1 cellular context compared by ENCODE assay signal in the genomic region with DNA sequence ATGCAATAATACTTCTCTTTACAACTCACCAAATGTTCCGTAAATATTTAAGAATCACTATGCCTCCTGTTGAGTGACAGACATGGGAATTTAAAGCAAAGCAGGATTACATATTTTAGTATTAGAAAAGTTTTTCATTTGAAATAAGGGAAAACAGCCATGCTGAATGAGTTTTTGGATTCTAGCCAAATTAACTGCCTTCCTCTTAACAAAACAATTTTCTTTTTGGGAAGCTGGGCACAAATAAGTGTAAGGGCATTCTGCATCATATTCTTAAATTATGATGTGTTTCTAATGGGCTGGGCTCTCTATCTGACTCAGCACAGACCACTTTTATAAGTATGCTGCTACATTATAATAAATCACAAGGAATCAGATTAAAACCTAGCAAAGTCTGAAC.
TF ChIP-seq lines count a peak whose summit lies in the region.

No MANE protein-coding gene starts in this region.

TF ChIP-seq in IMR-90, 13 proteins besides CTCF, POLR2A, EP300 and RAD21:
- TF ChIP-seq, protein P1, sequence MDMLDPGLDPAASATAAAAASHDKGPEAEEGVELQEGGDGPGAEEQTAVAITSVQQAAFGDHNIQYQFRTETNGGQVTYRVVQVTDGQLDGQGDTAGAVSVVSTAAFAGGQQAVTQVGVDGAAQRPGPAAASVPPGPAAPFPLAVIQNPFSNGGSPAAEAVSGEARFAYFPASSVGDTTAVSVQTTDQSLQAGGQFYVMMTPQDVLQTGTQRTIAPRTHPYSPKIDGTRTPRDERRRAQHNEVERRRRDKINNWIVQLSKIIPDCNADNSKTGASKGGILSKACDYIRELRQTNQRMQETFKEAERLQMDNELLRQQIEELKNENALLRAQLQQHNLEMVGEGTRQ (IDR thresholded peaks at IDR 0.05; ENCODE audit: low read depth, low read length), result no peak
- TF ChIP-seq RCOR1 (IDR thresholded peaks at IDR 0.05; ENCODE audit: insufficient replicate concordance, low read length) (no peak), CEBPB (IDR thresholded peaks at IDR 0.05; ENCODE audit: low read depth, low read length) (no peak), RFX5 (IDR thresholded peaks at IDR 0.05; ENCODE audit: low read depth, low read length) (no peak), MAZ (IDR thresholded peaks at IDR 0.05; ENCODE audit: borderline replicate concordance, low read depth, low read length) (no peak), SMC3 (IDR thresholded peaks at IDR 0.05; ENCODE audit: low read depth, low read length) (no peak), BHLHE40 (IDR thresholded peaks at IDR 0.05; ENCODE audit: low read depth, low read length) (no peak), MXI1 (IDR thresholded peaks at IDR 0.05; ENCODE audit: borderline replicate concordance, low read depth, low read length) (no peak), NFE2L2 (IDR thresholded peaks at IDR 0.05; ENCODE audit: low read depth, low read length) (no peak), MAFK (IDR thresholded peaks at IDR 0.05; ENCODE audit: low read depth, low read length) (no peak), FOS (IDR thresholded peaks at IDR 0.05; ENCODE audit: low read depth, low read length) (no peak), CHD1 (IDR thresholded peaks at IDR 0.05; ENCODE audit: low read depth, low read length) (no peak)
- TF ChIP-seq, protein P2, sequence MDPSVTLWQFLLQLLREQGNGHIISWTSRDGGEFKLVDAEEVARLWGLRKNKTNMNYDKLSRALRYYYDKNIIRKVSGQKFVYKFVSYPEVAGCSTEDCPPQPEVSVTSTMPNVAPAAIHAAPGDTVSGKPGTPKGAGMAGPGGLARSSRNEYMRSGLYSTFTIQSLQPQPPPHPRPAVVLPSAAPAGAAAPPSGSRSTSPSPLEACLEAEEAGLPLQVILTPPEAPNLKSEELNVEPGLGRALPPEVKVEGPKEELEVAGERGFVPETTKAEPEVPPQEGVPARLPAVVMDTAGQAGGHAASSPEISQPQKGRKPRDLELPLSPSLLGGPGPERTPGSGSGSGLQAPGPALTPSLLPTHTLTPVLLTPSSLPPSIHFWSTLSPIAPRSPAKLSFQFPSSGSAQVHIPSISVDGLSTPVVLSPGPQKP (IDR thresholded peaks at IDR 0.05; ENCODE audit: borderline replicate concordance, low read depth, low read length), result no peak
